33 cellular contexts compared by ENCODE assay signal in the genomic region with DNA sequence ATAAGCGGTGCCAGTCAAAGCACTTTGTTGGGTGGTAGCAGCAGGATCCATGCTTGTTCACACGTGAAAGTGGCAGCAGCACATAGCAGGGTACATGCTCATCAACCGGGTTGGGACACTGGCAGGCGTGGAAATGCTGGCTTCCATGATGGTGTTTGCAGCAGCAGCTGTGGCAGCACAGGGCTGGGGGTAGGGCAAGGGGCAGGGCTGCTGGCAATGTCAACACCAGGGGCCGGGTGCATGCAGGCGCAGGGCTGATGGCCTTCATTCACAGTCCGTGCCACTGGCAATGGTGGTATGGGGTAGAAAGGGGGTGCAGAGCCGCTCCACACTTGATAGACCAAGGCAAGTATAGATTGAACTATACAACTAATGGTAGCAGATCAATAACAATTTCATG.
"Had no signal": no experiment of that assay in that cellular context is flagged by ENCODE, and none has a peak within 500 bp of the region (broad histone marks: within the 10 kb centered on the region; RNA-seq: fewer than 3 reads in every experiment).

No MANE protein-coding gene starts in this region.

- H3K4me3 Mint-ChIP-seq: activated B cell treated with CpG ODN at 0.5 μM for 24 hours; activated CD8-positive, alpha-beta T cell treated with anti-CD3 and anti-CD28 coated beads for 36 hours; activated naive CD8-positive, alpha-beta T cell; activated T-cell treated with anti-CD3 and anti-CD28 coated beads, Interleukin-2, amount 50 U/mL, for 4 hours; activated T-helper 17 cell treated with anti-CD3 and anti-CD28 coated beads, Interleukin-2, amount 50 U/mL, for 72 hours; central memory CD8-positive, alpha-beta T cell; effector memory CD8-positive, alpha-beta T cell; T-helper 17 cell; T-helper 2 cell treated with Interferon-gamma antibody and Interleukin-4, amounts not matched to agents 5 μg/mL and 100 μg/mL, for 36 hours had no signal

- H3K27ac Mint-ChIP-seq: activated B cell treated with CpG ODN at 0.5 μM for 24 hours; activated CD8-positive, alpha-beta T cell treated with anti-CD3 and anti-CD28 coated beads for 36 hours; activated naive CD8-positive, alpha-beta T cell; activated T-helper 17 cell treated with anti-CD3 and anti-CD28 coated beads, Interleukin-2, amount 50 U/mL, for 72 hours; effector memory CD8-positive, alpha-beta T cell; T-helper 17 cell; T-helper 2 cell treated with Interferon-gamma antibody and Interleukin-4, amounts not matched to agents 5 μg/mL and 100 μg/mL, for 36 hours had no signal

- DNase-seq: activated B cell treated with CpG ODN at 0.5 μM for 24 hours; activated CD4-positive, alpha-beta T cell treated with anti-CD3 and anti-CD28 coated beads for 48 hours; activated CD4-positive, alpha-beta T cell treated with anti-CD3 and anti-CD28 coated beads, Interleukin-2, amount 50 U/mL, for 1 hour; activated CD4-positive, alpha-beta T cell treated with anti-CD3 and anti-CD28 coated beads, Interleukin-2, amount 50 U/mL, for 48 hours; activated CD8-positive, alpha-beta memory T cell treated with anti-CD3 and anti-CD28 coated beads for 24 hours; activated CD8-positive, alpha-beta T cell treated with anti-CD3 and anti-CD28 coated beads for 36 hours; activated effector memory CD4-positive, alpha-beta T cell treated with Interleukin-2 at 50 U/mL for 16 hours; activated gamma-delta T cell treated with Interleukin-2 at 50 U/mL for 16 hours; activated naive CD4-positive, alpha-beta T cell treated with anti-CD3 and anti-CD28 coated beads, Interleukin-2, amount 50 U/mL, for 16 hours; activated naive CD4-positive, alpha-beta T cell treated with Interleukin-2 at 50 U/mL for 16 hours; activated T-cell treated with anti-CD3 and anti-CD28 coated beads, Interleukin-2, amount 50 U/mL, for 4 hours; amniotic stem cell; anterior cingulate cortex; brain microvascular endothelial cell; cortex of kidney; dermis blood vessel endothelial cell; effector CD4-positive, alpha-beta T cell; effector memory CD8-positive, alpha-beta T cell; erythroblast; foreskin keratinocyte; gastrocnemius medialis; T-helper 1 cell; T1000; WERI-Rb-1 had no signal

- H3K36me3 ChIP-seq: brain microvascular endothelial cell, esophagus muscularis mucosa, gastrocnemius medialis, WERI-Rb-1 had no signal

- H3K27me3 Mint-ChIP-seq: activated B cell treated with CpG ODN at 0.5 μM for 24 hours; activated CD8-positive, alpha-beta T cell treated with anti-CD3 and anti-CD28 coated beads for 36 hours; activated naive CD8-positive, alpha-beta T cell; activated T-helper 17 cell treated with anti-CD3 and anti-CD28 coated beads, Interleukin-2, amount 50 U/mL, for 72 hours; central memory CD8-positive, alpha-beta T cell; effector memory CD8-positive, alpha-beta T cell; T-helper 17 cell had no signal

- ATAC-seq: activated CD4-positive, CD25-positive, alpha-beta regulatory T cell treated with anti-CD3 and anti-CD28 coated beads, Interleukin-2, amount 50 U/mL, for 24 hours; activated CD8-positive, alpha-beta T cell treated with anti-CD3 and anti-CD28 coated beads for 36 hours; activated T-cell treated with anti-CD3 and anti-CD28 coated beads, Interleukin-2, amount 50 U/mL, for 4 hours; activated T-helper 17 cell treated with anti-CD3 and anti-CD28 coated beads, Interleukin-2, amount 50 U/mL, for 72 hours; effector memory CD8-positive, alpha-beta T cell; foreskin keratinocyte; gastrocnemius medialis; T-helper 17 cell had no signal

- H3K27me3 ChIP-seq: brain microvascular endothelial cell, esophagus muscularis mucosa, foreskin keratinocyte, gastrocnemius medialis had no signal

- H3K9me3 Mint-ChIP-seq: activated B cell treated with CpG ODN at 0.5 μM for 24 hours; activated CD8-positive, alpha-beta T cell treated with anti-CD3 and anti-CD28 coated beads for 36 hours; T-helper 2 cell treated with Interferon-gamma antibody and Interleukin-4, amounts not matched to agents 5 μg/mL and 100 μg/mL, for 36 hours had no signal

- H3K4me3 ChIP-seq: esophagus muscularis mucosa, gastrocnemius medialis had no signal

- H3K4me1 ChIP-seq: esophagus muscularis mucosa, foreskin keratinocyte, gastrocnemius medialis had no signal

- H3K4me1 Mint-ChIP-seq: activated B cell treated with CpG ODN at 0.5 μM for 24 hours; activated T-helper 17 cell treated with anti-CD3 and anti-CD28 coated beads, Interleukin-2, amount 50 U/mL, for 72 hours; central memory CD8-positive, alpha-beta T cell; T-helper 17 cell had no signal

- H3K9me3 ChIP-seq: esophagus muscularis mucosa, gastrocnemius medialis had no signal

- H3K36me3 Mint-ChIP-seq: activated naive CD8-positive, alpha-beta T cell had no signal

- FAIRE-seq: astrocyte, colon had no signal

- H3K27ac ChIP-seq: brain microvascular endothelial cell, esophagus muscularis mucosa, foreskin keratinocyte, gastrocnemius medialis, WERI-Rb-1 had no signal
